Comparison of ENCODE assay signal across 1 cellular context in the genomic region with DNA sequence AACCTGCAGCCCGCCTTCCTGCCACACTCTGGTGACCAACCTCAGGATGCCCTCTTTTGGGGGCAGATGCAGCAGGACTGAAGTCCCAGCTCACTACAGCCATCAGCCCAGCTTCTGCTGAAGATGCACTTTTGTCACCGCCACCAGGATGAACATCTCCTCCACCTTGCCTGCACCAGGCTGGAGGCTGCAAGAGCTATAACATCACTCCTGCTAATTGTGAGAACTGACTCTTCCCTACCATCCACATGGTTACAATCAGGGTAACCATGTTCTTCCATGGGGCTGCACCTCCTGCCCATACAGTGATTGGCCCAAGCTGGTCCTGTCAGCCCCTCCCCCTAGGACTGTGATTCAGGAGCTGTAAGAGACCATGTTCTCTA.
TF ChIP-seq lines count a peak whose summit lies in the region.

No MANE protein-coding gene starts in this region.

TF ChIP-seq in GM23338, 12 proteins besides CTCF, POLR2A, EP300 and RAD21 (continued from another document):
- TF ChIP-seq, protein P1, sequence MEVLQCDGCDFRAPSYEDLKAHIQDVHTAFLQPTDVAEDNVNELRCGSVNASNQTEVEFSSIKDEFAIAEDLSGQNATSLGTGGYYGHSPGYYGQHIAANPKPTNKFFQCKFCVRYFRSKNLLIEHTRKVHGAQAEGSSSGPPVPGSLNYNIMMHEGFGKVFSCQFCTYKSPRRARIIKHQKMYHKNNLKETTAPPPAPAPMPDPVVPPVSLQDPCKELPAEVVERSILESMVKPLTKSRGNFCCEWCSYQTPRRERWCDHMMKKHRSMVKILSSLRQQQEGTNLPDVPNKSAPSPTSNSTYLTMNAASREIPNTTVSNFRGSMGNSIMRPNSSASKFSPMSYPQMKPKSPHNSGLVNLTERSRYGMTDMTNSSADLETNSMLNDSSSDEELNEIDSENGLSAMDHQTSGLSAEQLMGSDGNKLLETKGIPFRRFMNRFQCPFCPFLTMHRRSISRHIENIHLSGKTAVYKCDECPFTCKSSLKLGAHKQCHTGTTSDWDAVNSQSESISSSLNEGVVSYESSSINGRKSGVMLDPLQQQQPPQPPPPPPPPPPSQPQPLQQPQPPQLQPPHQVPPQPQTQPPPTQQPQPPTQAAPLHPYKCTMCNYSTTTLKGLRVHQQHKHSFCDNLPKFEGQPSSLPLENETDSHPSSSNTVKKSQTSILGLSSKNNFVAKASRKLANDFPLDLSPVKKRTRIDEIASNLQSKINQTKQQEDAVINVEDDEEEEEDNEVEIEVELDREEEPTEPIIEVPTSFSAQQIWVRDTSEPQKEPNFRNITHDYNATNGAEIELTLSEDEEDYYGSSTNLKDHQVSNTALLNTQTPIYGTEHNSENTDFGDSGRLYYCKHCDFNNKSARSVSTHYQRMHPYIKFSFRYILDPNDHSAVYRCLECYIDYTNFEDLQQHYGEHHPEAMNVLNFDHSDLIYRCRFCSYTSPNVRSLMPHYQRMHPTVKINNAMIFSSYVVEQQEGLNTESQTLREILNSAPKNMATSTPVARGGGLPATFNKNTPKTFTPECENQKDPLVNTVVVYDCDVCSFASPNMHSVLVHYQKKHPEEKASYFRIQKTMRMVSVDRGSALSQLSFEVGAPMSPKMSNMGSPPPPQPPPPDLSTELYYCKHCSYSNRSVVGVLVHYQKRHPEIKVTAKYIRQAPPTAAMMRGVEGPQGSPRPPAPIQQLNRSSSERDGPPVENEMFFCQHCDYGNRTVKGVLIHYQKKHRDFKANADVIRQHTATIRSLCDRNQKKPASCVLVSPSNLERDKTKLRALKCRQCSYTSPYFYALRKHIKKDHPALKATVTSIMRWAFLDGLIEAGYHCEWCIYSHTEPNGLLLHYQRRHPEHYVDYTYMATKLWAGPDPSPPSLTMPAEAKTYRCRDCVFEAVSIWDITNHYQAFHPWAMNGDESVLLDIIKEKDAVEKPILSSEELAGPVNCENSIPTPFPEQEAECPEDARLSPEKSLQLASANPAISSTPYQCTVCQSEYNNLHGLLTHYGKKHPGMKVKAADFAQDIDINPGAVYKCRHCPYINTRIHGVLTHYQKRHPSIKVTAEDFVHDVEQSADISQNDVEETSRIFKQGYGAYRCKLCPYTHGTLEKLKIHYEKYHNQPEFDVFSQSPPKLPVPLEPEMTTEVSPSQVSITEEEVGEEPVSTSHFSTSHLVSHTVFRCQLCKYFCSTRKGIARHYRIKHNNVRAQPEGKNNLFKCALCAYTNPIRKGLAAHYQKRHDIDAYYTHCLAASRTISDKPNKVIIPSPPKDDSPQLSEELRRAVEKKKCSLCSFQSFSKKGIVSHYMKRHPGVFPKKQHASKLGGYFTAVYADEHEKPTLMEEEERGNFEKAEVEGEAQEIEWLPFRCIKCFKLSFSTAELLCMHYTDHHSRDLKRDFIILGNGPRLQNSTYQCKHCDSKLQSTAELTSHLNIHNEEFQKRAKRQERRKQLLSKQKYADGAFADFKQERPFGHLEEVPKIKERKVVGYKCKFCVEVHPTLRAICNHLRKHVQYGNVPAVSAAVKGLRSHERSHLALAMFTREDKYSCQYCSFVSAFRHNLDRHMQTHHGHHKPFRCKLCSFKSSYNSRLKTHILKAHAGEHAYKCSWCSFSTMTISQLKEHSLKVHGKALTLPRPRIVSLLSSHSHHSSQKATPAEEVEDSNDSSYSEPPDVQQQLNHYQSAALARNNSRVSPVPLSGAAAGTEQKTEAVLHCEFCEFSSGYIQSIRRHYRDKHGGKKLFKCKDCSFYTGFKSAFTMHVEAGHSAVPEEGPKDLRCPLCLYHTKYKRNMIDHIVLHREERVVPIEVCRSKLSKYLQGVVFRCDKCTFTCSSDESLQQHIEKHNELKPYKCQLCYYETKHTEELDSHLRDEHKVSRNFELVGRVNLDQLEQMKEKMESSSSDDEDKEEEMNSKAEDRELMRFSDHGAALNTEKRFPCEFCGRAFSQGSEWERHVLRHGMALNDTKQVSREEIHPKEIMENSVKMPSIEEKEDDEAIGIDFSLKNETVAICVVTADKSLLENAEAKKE (CRISPR knock-in tag; IDR thresholded peaks at IDR 0.05): no peak
- TF ChIP-seq NANOG (IDR thresholded peaks at IDR 0.05; ENCODE audit: borderline replicate concordance): no peak
